ENCODE assay signal across 30 cellular contexts in the genomic region with DNA sequence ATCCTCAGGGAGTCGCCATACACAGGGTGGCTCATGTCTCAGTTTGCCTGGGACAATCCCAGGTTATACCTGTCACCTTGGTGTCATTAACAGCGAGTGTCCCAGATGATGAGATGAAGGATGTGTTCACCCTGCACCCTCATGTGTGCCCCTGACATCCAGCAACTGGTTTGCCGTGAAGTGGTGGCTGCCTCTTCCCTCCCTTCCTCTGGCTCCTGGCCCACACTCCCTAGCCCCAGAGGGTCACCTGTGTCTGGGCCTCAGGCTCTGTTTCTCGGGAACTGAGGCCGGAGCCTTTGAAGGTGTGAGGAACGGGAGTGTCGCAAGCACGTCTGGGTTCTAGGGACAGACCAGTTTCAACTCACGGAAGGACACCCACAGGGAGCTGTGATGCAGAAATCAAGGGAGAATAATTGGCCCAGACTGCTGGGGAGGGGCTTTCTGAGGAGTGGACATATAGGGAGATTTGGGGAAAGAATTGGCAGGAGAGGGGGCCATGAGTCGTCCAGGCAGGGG.
"Had no signal": no experiment of that assay in that cellular context is flagged by ENCODE, and none has a peak within 500 bp of the region (broad histone marks: within the 10 kb centered on the region; RNA-seq: fewer than 3 reads in every experiment).

No MANE protein-coding gene starts in this region.

- H3K4me3 ChIP-seq: coronary artery, dorsolateral prefrontal cortex had no signal

- H3K4me3 Mint-ChIP-seq: activated B cell treated with CpG ODN at 0.5 μM for 24 hours; activated CD8-positive, alpha-beta T cell treated with anti-CD3 and anti-CD28 coated beads for 36 hours; activated naive CD8-positive, alpha-beta T cell; activated T-cell treated with anti-CD3 and anti-CD28 coated beads, Interleukin-2, amount 50 U/mL, for 4 hours; activated T-helper 17 cell treated with anti-CD3 and anti-CD28 coated beads, Interleukin-2, amount 50 U/mL, for 72 hours; central memory CD8-positive, alpha-beta T cell; dendritic cell treated with granulocyte-macrophage colony-stimulating factor and Interleukin-4, amounts not matched to agents 40 ng/mL and 50 ng/mL, for 4 days; endodermal cell; T-helper 17 cell; T-helper 2 cell treated with Interferon-gamma antibody and Interleukin-4, amounts not matched to agents 5 μg/mL and 100 μg/mL, for 36 hours had no signal

- H3K9me3 Mint-ChIP-seq: activated B cell treated with CpG ODN at 0.5 μM for 24 hours; activated CD8-positive, alpha-beta T cell treated with anti-CD3 and anti-CD28 coated beads for 36 hours; activated T-cell treated with anti-CD3 and anti-CD28 coated beads, Interleukin-2, amount 50 U/mL, for 4 hours; activated T-helper 17 cell treated with anti-CD3 and anti-CD28 coated beads, Interleukin-2, amount 50 U/mL, for 72 hours; central memory CD8-positive, alpha-beta T cell; dendritic cell treated with granulocyte-macrophage colony-stimulating factor and Interleukin-4, amounts not matched to agents 40 ng/mL and 50 ng/mL, for 4 days; endodermal cell; T-helper 2 cell treated with Interferon-gamma antibody and Interleukin-4, amounts not matched to agents 5 μg/mL and 100 μg/mL, for 36 hours had no signal

- H3K4me1 Mint-ChIP-seq: activated B cell treated with CpG ODN at 0.5 μM for 24 hours; activated T-helper 17 cell treated with anti-CD3 and anti-CD28 coated beads, Interleukin-2, amount 50 U/mL, for 72 hours; central memory CD8-positive, alpha-beta T cell had no signal

- H3K27ac Mint-ChIP-seq: activated B cell treated with CpG ODN at 0.5 μM for 24 hours; activated CD8-positive, alpha-beta T cell treated with anti-CD3 and anti-CD28 coated beads for 36 hours; activated naive CD8-positive, alpha-beta T cell; activated T-helper 17 cell treated with anti-CD3 and anti-CD28 coated beads, Interleukin-2, amount 50 U/mL, for 72 hours; dendritic cell treated with granulocyte-macrophage colony-stimulating factor and Interleukin-4, amounts not matched to agents 40 ng/mL and 50 ng/mL, for 4 days; endodermal cell; T-helper 17 cell; T-helper 2 cell treated with Interferon-gamma antibody and Interleukin-4, amounts not matched to agents 5 μg/mL and 100 μg/mL, for 36 hours had no signal

- DNase-seq: activated B cell treated with CpG ODN at 0.5 μM for 24 hours; activated CD4-positive, alpha-beta T cell treated with anti-CD3 and anti-CD28 coated beads for 48 hours; activated CD4-positive, alpha-beta T cell treated with anti-CD3 and anti-CD28 coated beads, Interleukin-2, amount 50 U/mL, for 1 hour; activated CD4-positive, alpha-beta T cell treated with anti-CD3 and anti-CD28 coated beads, Interleukin-2, amount 50 U/mL, for 48 hours; activated CD8-positive, alpha-beta memory T cell treated with anti-CD3 and anti-CD28 coated beads for 24 hours; activated CD8-positive, alpha-beta T cell treated with anti-CD3 and anti-CD28 coated beads for 36 hours; activated effector memory CD4-positive, alpha-beta T cell treated with Interleukin-2 at 50 U/mL for 16 hours; activated gamma-delta T cell treated with Interleukin-2 at 50 U/mL for 16 hours; activated naive CD4-positive, alpha-beta T cell treated with anti-CD3 and anti-CD28 coated beads, Interleukin-2, amount 50 U/mL, for 16 hours; activated naive CD4-positive, alpha-beta T cell treated with Interleukin-2 at 50 U/mL for 16 hours; activated T-cell treated with anti-CD3 and anti-CD28 coated beads, Interleukin-2, amount 50 U/mL, for 4 hours; amniotic stem cell; anterior cingulate cortex; brain microvascular endothelial cell; dorsolateral prefrontal cortex; effector memory CD4-positive, alpha-beta T cell; endodermal cell; foreskin fibroblast; T-helper 1 cell; T-helper 17 cell; T1000; WERI-Rb-1 had no signal

- ATAC-seq: activated CD4-positive, CD25-positive, alpha-beta regulatory T cell treated with anti-CD3 and anti-CD28 coated beads, Interleukin-2, amount 50 U/mL, for 24 hours; activated CD8-positive, alpha-beta T cell treated with anti-CD3 and anti-CD28 coated beads for 36 hours; activated T-cell treated with anti-CD3 and anti-CD28 coated beads, Interleukin-2, amount 50 U/mL, for 4 hours; activated T-helper 17 cell treated with anti-CD3 and anti-CD28 coated beads, Interleukin-2, amount 50 U/mL, for 72 hours; esophagus mucosa; T-helper 17 cell had no signal

- H3K36me3 Mint-ChIP-seq: activated naive CD8-positive, alpha-beta T cell had no signal
